In the genomic region with DNA sequence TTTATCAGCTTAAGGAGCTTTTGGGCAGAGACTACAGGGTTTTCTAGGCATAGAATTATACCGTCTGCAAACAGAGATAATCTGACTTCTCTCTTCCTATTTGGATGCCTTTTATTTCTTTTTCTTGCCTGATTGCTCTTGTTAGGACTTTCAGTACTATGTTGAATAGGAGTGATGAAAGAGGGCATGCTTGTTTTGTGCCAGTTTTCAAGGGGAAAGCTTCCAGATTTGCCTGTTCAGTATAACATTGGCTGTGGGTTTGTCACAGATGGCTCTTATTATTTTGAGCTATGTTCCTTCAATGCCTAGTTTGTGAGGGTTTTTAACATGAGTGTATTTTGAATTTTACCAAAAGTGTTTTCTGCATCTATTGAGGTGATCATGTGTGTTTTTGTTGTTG, we compare ENCODE assay signal across 34 cellular contexts.
"Had no signal": no experiment of that assay in that cellular context is flagged by ENCODE, and none has a peak within 500 bp of the region (broad histone marks: within the 10 kb centered on the region; RNA-seq: fewer than 3 reads in every experiment).

No MANE protein-coding gene starts in this region.

- H3K27ac Mint-ChIP-seq: activated B cell treated with CpG ODN at 0.5 μM for 24 hours; activated CD4-positive, alpha-beta memory T cell treated with anti-CD3 and anti-CD28 coated beads for 36 hours; activated CD4-positive, alpha-beta T cell treated with anti-CD3 and anti-CD28 coated beads, Interleukin-2, amount 10 ng/mL, durations not matched to agents 24 days and 14 days; activated CD8-positive, alpha-beta T cell treated with anti-CD3 and anti-CD28 coated beads for 36 hours; activated naive CD4-positive, alpha-beta T cell treated with anti-CD3 and anti-CD28 coated beads for 36 hours; activated naive CD4-positive, alpha-beta T cell treated with anti-CD3 and anti-CD28 coated beads, Interleukin-2, amount 50 U/mL, for 72 hours; activated naive CD8-positive, alpha-beta T cell treated with anti-CD3 and anti-CD28 coated beads for 36 hours; activated T-cell treated with anti-CD3 and anti-CD28 coated beads, Interleukin-2, amount 50 U/mL, for 72 hours; activated T-helper 1 cell treated with anti-CD3 and anti-CD28 coated beads, Interleukin-12 subunit alpha, Interleukin-12 subunit beta, Interleukin-2, Interleukin-4 antibody, amounts not matched to agents 30 ng/mL and 10 ng/mL and 1 ng/mL, durations not matched to agents 14 hours and 24 hours and 36 hours; activated T-helper 17 cell treated with anti-CD3 and anti-CD28 coated beads, Interleukin-2, amount 50 U/mL, for 72 hours; brain; T-helper 1 cell treated with Interleukin-12 subunit alpha and Interleukin-12 subunit beta and Interleukin-4 antibody, amounts not matched to agents 30 μg/mL and 1 μg/mL, for 36 hours; T-helper 2 cell treated with Interferon-gamma antibody and Interleukin-4, amounts not matched to agents 5 μg/mL and 100 μg/mL, for 36 hours had no signal

- H3K4me1 Mint-ChIP-seq: activated B cell treated with CpG ODN at 0.5 μM for 24 hours; activated CD4-positive, alpha-beta T cell treated with anti-CD3 and anti-CD28 coated beads, Interleukin-2, amount 10 ng/mL, durations not matched to agents 24 days and 14 days; activated naive CD8-positive, alpha-beta T cell treated with anti-CD3 and anti-CD28 coated beads for 36 hours; activated T-helper 17 cell treated with anti-CD3 and anti-CD28 coated beads, Interleukin-2, amount 50 U/mL, for 72 hours had no signal

- H3K36me3 Mint-ChIP-seq: activated CD4-positive, alpha-beta memory T cell treated with anti-CD3 and anti-CD28 coated beads for 36 hours; activated naive CD8-positive, alpha-beta T cell treated with anti-CD3 and anti-CD28 coated beads for 36 hours; brain had no signal

- H3K4me3 Mint-ChIP-seq: activated B cell treated with CpG ODN at 0.5 μM for 24 hours; activated CD4-positive, alpha-beta memory T cell treated with anti-CD3 and anti-CD28 coated beads for 36 hours; activated CD4-positive, alpha-beta T cell treated with anti-CD3 and anti-CD28 coated beads, Interleukin-2, amount 10 ng/mL, durations not matched to agents 24 days and 14 days; activated CD8-positive, alpha-beta T cell treated with anti-CD3 and anti-CD28 coated beads for 36 hours; activated naive CD4-positive, alpha-beta T cell treated with anti-CD3 and anti-CD28 coated beads for 36 hours; activated naive CD8-positive, alpha-beta T cell treated with anti-CD3 and anti-CD28 coated beads for 36 hours; activated T-cell treated with anti-CD3 and anti-CD28 coated beads, Interleukin-2, amount 50 U/mL, for 4 hours; activated T-cell treated with anti-CD3 and anti-CD28 coated beads, Interleukin-2, amount 50 U/mL, for 72 hours; activated T-helper 1 cell treated with anti-CD3 and anti-CD28 coated beads, Interleukin-12 subunit alpha, Interleukin-12 subunit beta, Interleukin-2, Interleukin-4 antibody, amounts not matched to agents 30 ng/mL and 10 ng/mL and 1 ng/mL, durations not matched to agents 14 hours and 24 hours and 36 hours; activated T-helper 17 cell treated with anti-CD3 and anti-CD28 coated beads, Interleukin-2, amount 50 U/mL, for 72 hours; brain; T-helper 1 cell treated with Interleukin-12 subunit alpha and Interleukin-12 subunit beta and Interleukin-4 antibody, amounts not matched to agents 30 μg/mL and 1 μg/mL, for 36 hours; T-helper 2 cell treated with Interferon-gamma antibody and Interleukin-4, amounts not matched to agents 5 μg/mL and 100 μg/mL, for 36 hours had no signal

- ATAC-seq: activated CD8-positive, alpha-beta T cell treated with anti-CD3 and anti-CD28 coated beads for 36 hours; activated naive CD4-positive, alpha-beta T cell treated with anti-CD3 and anti-CD28 coated beads, Interleukin-2, amount 50 U/mL, for 72 hours; activated T-cell treated with anti-CD3 and anti-CD28 coated beads, Interleukin-2, amount 50 U/mL, for 4 hours; activated T-cell treated with anti-CD3 and anti-CD28 coated beads, Interleukin-2, amount 50 U/mL, for 72 hours; activated T-helper 17 cell treated with anti-CD3 and anti-CD28 coated beads, Interleukin-2, amount 50 U/mL, for 72 hours had no signal

- H3K4me3 ChIP-seq: adrenal gland had no signal

- H3K36me3 ChIP-seq: adrenal gland had no signal

- H3K9me3 Mint-ChIP-seq: activated B cell treated with CpG ODN at 0.5 μM for 24 hours; activated CD4-positive, alpha-beta T cell treated with anti-CD3 and anti-CD28 coated beads, Interleukin-2, amount 10 ng/mL, durations not matched to agents 24 days and 14 days; activated CD8-positive, alpha-beta T cell treated with anti-CD3 and anti-CD28 coated beads for 36 hours; activated naive CD4-positive, alpha-beta T cell treated with anti-CD3 and anti-CD28 coated beads for 36 hours; activated naive CD4-positive, alpha-beta T cell treated with anti-CD3 and anti-CD28 coated beads, Interleukin-2, amount 50 U/mL, for 72 hours; activated T-helper 1 cell treated with anti-CD3 and anti-CD28 coated beads, Interleukin-12 subunit alpha, Interleukin-12 subunit beta, Interleukin-2, Interleukin-4 antibody, amounts not matched to agents 30 ng/mL and 10 ng/mL and 1 ng/mL, durations not matched to agents 14 hours and 24 hours and 36 hours; T-helper 1 cell treated with Interleukin-12 subunit alpha and Interleukin-12 subunit beta and Interleukin-4 antibody, amounts not matched to agents 30 μg/mL and 1 μg/mL, for 36 hours had no signal

- H3K27ac ChIP-seq: adrenal gland, VCaP had no signal

- H3K9me3 ChIP-seq: adrenal gland had no signal

- DNase-seq: activated B cell treated with CpG ODN at 0.5 μM for 24 hours; activated CD4-positive, alpha-beta memory T cell treated with anti-CD3 and anti-CD28 coated beads for 36 hours; activated CD4-positive, alpha-beta T cell treated with anti-CD3 and anti-CD28 coated beads for 4 hours; activated CD4-positive, alpha-beta T cell treated with anti-CD3 and anti-CD28 coated beads, Interleukin-2, amount 10 ng/mL, durations not matched to agents 24 days and 14 days; activated CD4-positive, alpha-beta T cell treated with anti-CD3 and anti-CD28 coated beads, Interleukin-2, amount 50 U/mL, for 1 hour; activated CD4-positive, alpha-beta T cell treated with anti-CD3 and anti-CD28 coated beads, Interleukin-2, amount 50 U/mL, for 4 hours; activated CD4-positive, CD25-positive, alpha-beta regulatory T cell treated with anti-CD3 and anti-CD28 coated beads, Interleukin-2, amount 50 U/mL, for 72 hours; activated CD8-positive, alpha-beta memory T cell treated with anti-CD3 and anti-CD28 coated beads, Interleukin-2, amount 50 U/mL, for 4 hours; activated CD8-positive, alpha-beta T cell treated with anti-CD3 and anti-CD28 coated beads for 36 hours; activated effector memory CD4-positive, alpha-beta T cell treated with anti-CD3 and anti-CD28 coated beads, Interleukin-2, amount 50 U/mL, for 16 hours; activated gamma-delta T cell treated with Interleukin-2 at 50 U/mL for 16 hours; activated naive CD4-positive, alpha-beta T cell; activated naive CD4-positive, alpha-beta T cell treated with anti-CD3 and anti-CD28 coated beads for 36 hours; activated naive CD4-positive, alpha-beta T cell treated with anti-CD3 and anti-CD28 coated beads, Interleukin-2, amount 50 U/mL, for 16 hours; activated naive CD8-positive, alpha-beta T cell treated with anti-CD3 and anti-CD28 coated beads for 36 hours; activated T-cell treated with anti-CD3 and anti-CD28 coated beads for 4 hours; activated T-cell treated with anti-CD3 and anti-CD28 coated beads, Interleukin-2, amount 50 U/mL, for 1 hour; activated T-cell treated with anti-CD3 and anti-CD28 coated beads, Interleukin-2, amount 50 U/mL, for 4 hours; activated T-cell treated with anti-CD3 and anti-CD28 coated beads, Interleukin-2, amount 50 U/mL, for 72 hours; adrenal gland; amniotic stem cell; aorta; central memory CD4-positive, alpha-beta T cell; T-helper 1 cell; T-helper 2 cell; T-helper 9 cell had no signal

- FAIRE-seq: TTC549 had no signal

- H3K27me3 ChIP-seq: adrenal gland had no signal
